ENCODE assay signal across 8 cellular contexts in the genomic region with DNA sequence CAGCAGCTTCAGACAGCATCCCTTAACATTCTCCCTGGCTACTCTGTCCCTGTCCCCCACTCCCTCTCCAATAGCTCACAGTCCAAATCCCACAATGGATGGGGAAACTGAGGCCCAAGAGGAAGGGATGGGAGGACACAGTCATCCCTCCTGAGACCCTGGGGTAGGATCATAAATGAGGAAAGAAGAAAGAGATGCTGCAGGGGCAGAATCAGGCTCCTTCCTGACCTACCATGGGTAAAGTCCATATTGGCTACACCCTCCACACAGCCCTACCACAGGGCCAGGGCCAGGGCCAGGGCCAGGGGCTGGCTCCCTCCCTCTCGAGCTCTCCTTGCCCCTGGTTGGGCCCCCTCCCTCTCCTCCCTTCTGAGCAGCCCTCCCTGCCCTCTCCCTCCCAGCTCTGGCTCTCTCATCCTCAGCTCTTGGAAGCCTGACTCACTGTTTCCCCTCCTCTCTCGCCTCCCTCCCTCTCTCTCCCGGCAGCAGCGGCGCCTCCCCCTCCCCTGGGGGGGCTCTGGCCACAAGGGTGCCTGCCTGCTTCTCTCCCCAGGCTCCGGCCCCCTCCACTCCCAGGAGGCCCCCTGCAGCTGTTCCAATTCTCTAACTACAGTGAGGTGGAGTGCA. TPM values are rescaled to one million over a fixed set of nuclear protein-coding genes. Genes with fewer than 3 reads are reported as not detected.
A peak's percentile ranks its signal among the peaks of the same experiment; 100 is the strongest.
DNase-seq lines count a peak whose midpoint lies in the region; ATAC-seq lines count a peak whose summit lies in the region.

No MANE protein-coding gene starts in this region.

- H3K27ac ChIP-seq in CD4-positive, CD25-positive, alpha-beta regulatory T cell (ENCODE audit: insufficient read depth, low read length, poor library complexity, severe bottlenecking) = no peak overlapping the region

- intact Hi-C loops in cardiac septum (cut with DNase I) (loop anchor here (1.0 to 2.0 kb wide), 2 partner anchors 24 to 36 kb away; no protein-coding TSS in a partner anchor), sciatic nerve (cut with DNase I) (loop anchor here (10.0 kb wide), 1 partner anchor 104 kb away; the partner anchor contains the start of gene WASF2)

- H3K27me3 Mint-ChIP-seq in CD4-positive, CD25-positive, alpha-beta regulatory T cell = peaks cover 4% of the 10 kb centered on the region
- H3K27me3 Mint-ChIP-seq in activated naive CD4-positive, alpha-beta T cell treated with anti-CD3 and anti-CD28 coated beads, Interleukin-2, amount 10 ng/mL, durations not matched to agents 7 days and 5 days = peaks cover 16% of the 10 kb centered on the region

- H3K27ac Mint-ChIP-seq in CD4-positive, CD25-positive, alpha-beta regulatory T cell = peak overlapping the region in 2 of 3 donors; percentile 74 to 83
- H3K27ac Mint-ChIP-seq in activated naive CD4-positive, alpha-beta T cell treated with anti-CD3 and anti-CD28 coated beads, Interleukin-2, amount 10 ng/mL, durations not matched to agents 7 days and 5 days = no peak overlapping the region

- no peak overlapping the region for H3K4me3 ChIP-seq in CD4-positive, CD25-positive, alpha-beta regulatory T cell (ENCODE audit: low read depth, low read length)

- peaks cover 0 to 1% (median 0%) of the 10 kb centered on the region in 7 donors for H3K9me3 Mint-ChIP-seq in CD4-positive, CD25-positive, alpha-beta regulatory T cell
- no peaks in the 10 kb centered on the region for H3K9me3 Mint-ChIP-seq in activated naive CD4-positive, alpha-beta T cell treated with anti-CD3 and anti-CD28 coated beads, Interleukin-2, amount 10 ng/mL, durations not matched to agents 7 days and 5 days

- CTCF ChIA-PET in activated naive CD4-positive, alpha-beta T cell treated with anti-CD3 and anti-CD28 coated beads, Interleukin-2, amount 10 ng/mL, durations not matched to agents 7 days and 5 days (lab: Charles Lee) = interaction anchor here (0.9 to 4.4 kb wide), 6 partner anchors 30 to 183 kb away, joined by 3 to 31 read pairs (median 7); no protein-coding TSS in a partner anchor

- peaks cover 49% of the 10 kb centered on the region for H3K4me1 ChIP-seq in CD4-positive, CD25-positive, alpha-beta regulatory T cell (ENCODE audit: control insufficient read depth, insufficient read depth, low read length, poor library complexity, severe bottlenecking)

- H3K36me3 Mint-ChIP-seq in CD4-positive, CD25-positive, alpha-beta regulatory T cell = no peaks in the 10 kb centered on the region
- peaks cover 1% of the 10 kb centered on the region for H3K36me3 Mint-ChIP-seq in activated naive CD4-positive, alpha-beta T cell treated with anti-CD3 and anti-CD28 coated beads, Interleukin-2, amount 10 ng/mL, durations not matched to agents 7 days and 5 days

- DNase-seq in CD4-positive, CD25-positive, alpha-beta regulatory T cell = no peak
- peak; percentile 23 for DNase-seq in NCI-H128 (lab: John Stamatoyannopoulos, UW; ENCODE audit: unreplicated experiment)
- peak; percentile 53 for DNase-seq in activated naive CD4-positive, alpha-beta T cell treated with anti-CD3 and anti-CD28 coated beads, Interleukin-2, amount 10 ng/mL, durations not matched to agents 7 days and 5 days
- peak; percentile 88 for DNase-seq in cardiac septum (ENCODE audit: low spot score)
- peak; percentile 81 for DNase-seq in sciatic nerve (ENCODE audit: low spot score)
- DNase-seq in NCI-H2029 (lab: John Stamatoyannopoulos, UW) = no peak

- no peak for ATAC-seq in CD4-positive, CD25-positive, alpha-beta regulatory T cell (ENCODE audit: low read depth in 2 of 2)
- ATAC-seq in sciatic nerve = peak; percentile 62
- no peak for ATAC-seq in HG03280 (IDR thresholded peaks at IDR 0.05; ENCODE audit: unreplicated experiment)
- ATAC-seq in HG03045 (IDR thresholded peaks at IDR 0.05; ENCODE audit: unreplicated experiment) = no peak

- no peaks in the 10 kb centered on the region for H3K36me3 ChIP-seq in CD4-positive, CD25-positive, alpha-beta regulatory T cell (ENCODE audit: control insufficient read depth, insufficient read depth, low read length)

- no peaks in the 10 kb centered on the region for H3K27me3 ChIP-seq in CD4-positive, CD25-positive, alpha-beta regulatory T cell (ENCODE audit: control insufficient read depth, insufficient read depth, low read length)

- H3K4me3 Mint-ChIP-seq in CD4-positive, CD25-positive, alpha-beta regulatory T cell = peak overlapping the region in 2 of 4 donors; percentile 17 to 21
- no peak overlapping the region for H3K4me3 Mint-ChIP-seq in activated naive CD4-positive, alpha-beta T cell treated with anti-CD3 and anti-CD28 coated beads, Interleukin-2, amount 10 ng/mL, durations not matched to agents 7 days and 5 days

- H3K9me3 ChIP-seq in CD4-positive, CD25-positive, alpha-beta regulatory T cell (ENCODE audit: control insufficient read depth in 2 of 2, low read length in 2 of 2) = no peaks in the 10 kb centered on the region

- H3K4me1 Mint-ChIP-seq in CD4-positive, CD25-positive, alpha-beta regulatory T cell = peaks cover 0 to 43% (median 30%) of the 10 kb centered on the region in 4 donors
- peaks cover 46% of the 10 kb centered on the region for H3K4me1 Mint-ChIP-seq in activated naive CD4-positive, alpha-beta T cell treated with anti-CD3 and anti-CD28 coated beads, Interleukin-2, amount 10 ng/mL, durations not matched to agents 7 days and 5 days

RNA-seq across cellular contexts. Expression of gene AHDC1, which starts 4.9 kb away (rescaled TPM):
- total RNA-seq in CD4-positive, CD25-positive, alpha-beta regulatory T cell = 26.2 TPM
- polyA plus RNA-seq in CD4-positive, CD25-positive, alpha-beta regulatory T cell = 1 to 10 TPM in 1 of 4 donors, under 1 TPM in 3; 0.07 to 1.4 (median 0.50) TPM
- total RNA-seq in cardiac septum = 57.7 TPM
- 61.9 TPM for total RNA-seq in sciatic nerve

RNA-seq across cellular contexts. Expression of gene FGR, which starts 36.0 kb away (rescaled TPM):
- 0.15 TPM for total RNA-seq in CD4-positive, CD25-positive, alpha-beta regulatory T cell
- polyA plus RNA-seq in CD4-positive, CD25-positive, alpha-beta regulatory T cell = under 1 TPM; 0.20 to 0.87 (median 0.33) TPM
- total RNA-seq in cardiac septum = 3.8 TPM
- 15.3 TPM for total RNA-seq in sciatic nerve

Comparison
In these comparisons a context has a peak if more than half of its experiments do, and no peak if none do; other contexts are left out.
1. DNase-seq: peak in NCI-H128 (single experiment), activated naive CD4-positive, alpha-beta T cell treated with anti-CD3 and anti-CD28 coated beads, Interleukin-2, amount 10 ng/mL, durations not matched to agents 7 days and 5 days (single experiment), cardiac septum (single experiment) and sciatic nerve (single experiment); none in CD4-positive, CD25-positive, alpha-beta regulatory T cell (0 of 3) and NCI-H2029 (single experiment).